12 cellular contexts compared by ENCODE assay signal in the genomic region with DNA sequence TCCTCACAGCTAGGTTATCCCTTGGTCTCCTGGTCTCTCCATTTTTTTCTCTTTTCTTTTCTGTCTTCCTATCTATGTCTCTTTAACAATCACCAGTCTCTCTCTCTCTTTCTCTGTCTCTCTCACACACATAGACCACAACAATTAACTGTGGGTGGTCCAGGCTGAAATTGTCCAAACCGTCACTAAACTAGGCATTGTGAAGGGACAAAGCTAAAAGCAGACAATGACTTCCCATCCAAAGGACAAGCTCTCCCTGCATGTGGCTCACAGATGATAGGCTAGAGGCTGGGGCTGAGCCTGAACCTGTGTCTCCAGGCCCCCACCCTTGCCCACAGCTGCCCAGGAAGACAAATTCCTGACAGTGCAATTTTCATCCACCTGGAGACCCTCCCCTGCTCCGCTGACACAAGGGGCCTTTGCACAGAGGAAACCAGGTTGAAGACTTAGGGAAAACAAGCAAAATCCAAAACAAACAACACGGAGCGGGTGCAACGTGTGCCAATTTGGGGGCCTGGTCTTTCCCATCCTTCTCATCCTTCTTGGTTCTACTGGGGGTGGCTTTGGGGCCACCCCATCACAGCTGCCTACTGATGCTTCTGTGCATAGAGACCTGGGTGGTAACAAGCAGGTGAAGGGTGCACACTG.
"Had no signal": no experiment of that assay in that cellular context is flagged by ENCODE, and none has a peak within 500 bp of the region (broad histone marks: within the 10 kb centered on the region; RNA-seq: fewer than 3 reads in every experiment).

No MANE protein-coding gene starts in this region.

- H3K36me3 ChIP-seq: ascending aorta, spleen, suprapubic skin had no signal

- ATAC-seq: stimulated activated naive CD8-positive, alpha-beta T cell treated with anti-CD3 and anti-CD28 coated beads, Interleukin-15, Interleukin-2, amounts not matched to agents 100 U/mL and 50 U/mL, for 24 hours had no signal

- H3K27me3 ChIP-seq: ascending aorta, spleen, suprapubic skin had no signal

- H3K4me1 ChIP-seq: ascending aorta, suprapubic skin had no signal

- H3K9ac ChIP-seq: SK-N-SH had no signal

- H3K27ac ChIP-seq: ascending aorta, epithelial cell of prostate, suprapubic skin had no signal

- DNase-seq: activated CD4-positive, alpha-beta T cell treated with anti-CD3 and anti-CD28 coated beads, Interleukin-2, amount 50 U/mL, for 1 hour; activated naive CD4-positive, alpha-beta T cell; effector memory CD4-positive, alpha-beta T cell; kidney glomerular epithelial cell; midbrain; SK-N-SH; spleen; stimulated activated naive CD8-positive, alpha-beta T cell treated with anti-CD3 and anti-CD28 coated beads, Interleukin-15, Interleukin-2, amounts not matched to agents 100 U/mL and 50 U/mL, for 24 hours had no signal

- H3K4me2 ChIP-seq: SK-N-SH had no signal

- H3K9me3 ChIP-seq: ascending aorta, SK-N-SH, suprapubic skin had no signal

- H3K4me3 ChIP-seq: ascending aorta, lung, spleen, suprapubic skin had no signal
